Comparison of ENCODE assay signal across 10 cellular contexts in the genomic region with DNA sequence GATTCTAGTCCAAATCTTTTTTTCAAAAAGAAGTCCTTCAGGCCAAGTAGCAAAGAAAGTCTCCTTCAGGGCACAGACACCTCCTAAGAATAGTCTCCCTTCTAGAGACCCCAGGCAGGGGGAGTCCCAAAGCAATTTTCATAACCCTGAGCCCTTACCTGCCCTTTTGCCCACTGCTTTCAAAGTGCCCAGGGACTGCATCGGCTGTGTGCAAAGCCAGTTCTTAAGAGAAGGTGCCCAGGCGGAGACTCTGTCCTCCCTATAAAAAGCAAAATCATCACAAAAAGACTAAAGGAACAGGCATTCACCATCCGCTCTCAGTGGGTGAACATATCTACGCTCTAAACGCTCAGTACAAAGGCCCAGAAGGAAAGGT. TPM values are rescaled to one million over a fixed set of nuclear protein-coding genes. Genes with fewer than 3 reads are reported as not detected.
DNase-seq lines count a peak whose midpoint lies in the region; ATAC-seq and TF ChIP-seq lines count a peak whose summit lies in the region.
"Had no signal": no experiment of that assay in that cellular context is flagged by ENCODE, and none has a peak within 500 bp of the region (broad histone marks: within the 10 kb centered on the region; RNA-seq: fewer than 3 reads in every experiment).

No MANE protein-coding gene starts in this region.

- H3K27me3 Mint-ChIP-seq in CD8-positive, alpha-beta T cell (ENCODE audit: low read depth), result no peaks in the 10 kb centered on the region

- peak overlapping the region; percentile 71 for H3K27ac Mint-ChIP-seq in CD8-positive, alpha-beta T cell

- no peaks in the 10 kb centered on the region for H3K4me1 ChIP-seq in CD8-positive, alpha-beta T cell (ENCODE audit: insufficient read depth, low read length)
- no peaks in the 10 kb centered on the region for H3K4me1 ChIP-seq in prostate gland (replicated peaks)

- POLR2A ChIA-PET in CD8-positive, alpha-beta T cell (lab: Charles Lee), result interaction anchor here (1.3 to 2.1 kb wide), 2 partner anchors 8 to 31 kb away, joined by 3 to 8 read pairs; no protein-coding TSS in a partner anchor

- no peak overlapping the region for H3K4me3 ChIP-seq in CD8-positive, alpha-beta T cell (ENCODE audit: low read depth, low read length)
- H3K4me3 ChIP-seq in prostate gland, result no peak overlapping the region
- H3K4me3 ChIP-seq: body of pancreas had no signal

- no peaks in the 10 kb centered on the region for H3K9me3 Mint-ChIP-seq in CD8-positive, alpha-beta T cell

- CTCF ChIA-PET in CD8-positive, alpha-beta T cell (lab: Charles Lee), result interaction anchor here (1.4 to 4.5 kb wide), 3 partner anchors 32 to 112 kb away, joined by 5 to 24 read pairs (median 7); a partner anchor contains a TSS

- H3K4me3 Mint-ChIP-seq in CD8-positive, alpha-beta T cell, result no peak overlapping the region

- H3K9me3 ChIP-seq in CD8-positive, alpha-beta T cell (ENCODE audit: low read length), result no peaks in the 10 kb centered on the region
- H3K9me3 ChIP-seq in prostate gland, result no peaks in the 10 kb centered on the region
- H3K9me3 ChIP-seq: body of pancreas had no signal

- no peak for DNase-seq in CD8-positive, alpha-beta T cell
- DNase-seq in epithelial cell of prostate (ENCODE audit: low read depth, low spot score), result no peak
- no peak for DNase-seq in prostate gland (ENCODE audit: low spot score)
- no peak for DNase-seq in NCI-H1105 (lab: John Stamatoyannopoulos, UW)
- DNase-seq in iPS-NIHi7 (ENCODE audit: extremely low spot score), result no peak
- DNase-seq: activated CD4-positive, alpha-beta T cell treated with anti-CD3 and anti-CD28 coated beads, Interleukin-2, amount 50 U/mL, for 1 hour had no signal

- no peak for TF ChIP-seq POLR2A in prostate gland (IDR thresholded peaks at IDR 0.05)

- WGBS in prostate gland, result 77% methylated on average over 5 of the region's 5 CpGs

- intact Hi-C loops in CD8-positive, alpha-beta T cell (cut with DNase I, micrococcal nuclease), result loop anchor here in 1 of 2 experiments (10.0 kb wide), 1 partner anchor 375 kb away; no protein-coding TSS in a partner anchor
- intact Hi-C loops in prostate gland (cut with DNase I), result no loop called here

- ATAC-seq in CD8-positive, alpha-beta T cell, result no peak
- ATAC-seq in GM21526 (IDR thresholded peaks at IDR 0.05; ENCODE audit: low FRiP score, unreplicated experiment) (no peak), GM21360 (IDR thresholded peaks at IDR 0.05; ENCODE audit: unreplicated experiment) (no peak)
- ATAC-seq: body of pancreas had no signal

- H3K27ac ChIP-seq in CD8-positive, alpha-beta T cell (ENCODE audit: low read depth, low read length), result no peak overlapping the region
- H3K27ac ChIP-seq in VCaP, result peak overlapping the region; percentile 90
- H3K27ac ChIP-seq in epithelial cell of prostate, result peak overlapping the region; percentile 61
- peak overlapping the region; percentile 14 to 50 for H3K27ac ChIP-seq in prostate gland

- H3K4me1 Mint-ChIP-seq in CD8-positive, alpha-beta T cell (ENCODE audit: low read depth), result peaks cover 28% of the 10 kb centered on the region

- H3K27me3 ChIP-seq in CD8-positive, alpha-beta T cell (ENCODE audit: insufficient read depth, low read length), result no peaks in the 10 kb centered on the region
- no peaks in the 10 kb centered on the region for H3K27me3 ChIP-seq in prostate gland (replicated peaks; ENCODE audit: insufficient read depth)
- H3K27me3 ChIP-seq: body of pancreas had no signal

- peaks cover 17% of the 10 kb centered on the region for H3K36me3 ChIP-seq in CD8-positive, alpha-beta T cell (ENCODE audit: insufficient read depth, low read length)
- H3K36me3 ChIP-seq in prostate gland, result no peaks in the 10 kb centered on the region

- peaks cover 71% of the 10 kb centered on the region for H3K36me3 Mint-ChIP-seq in CD8-positive, alpha-beta T cell

- no peak for TF ChIP-seq CTCF in CD8-positive, alpha-beta T cell (IDR thresholded peaks at IDR 0.05)
- TF ChIP-seq CTCF in VCaP (conservative IDR thresholded peaks at IDR 0.05), result no peak
- TF ChIP-seq CTCF in prostate gland (IDR thresholded peaks at IDR 0.05), result no peak

RNA-seq across cellular contexts. Expression of a gene that starts 32.2 kb away (rescaled TPM):
- total RNA-seq in CD8-positive, alpha-beta T cell, result 100 to 1,000 TPM; 142 to 147 TPM
- 10 to 100 TPM; 58.8 to 62.7 TPM for total RNA-seq in prostate gland
